ENCODE assay signal across 9 cellular contexts in the genomic region with DNA sequence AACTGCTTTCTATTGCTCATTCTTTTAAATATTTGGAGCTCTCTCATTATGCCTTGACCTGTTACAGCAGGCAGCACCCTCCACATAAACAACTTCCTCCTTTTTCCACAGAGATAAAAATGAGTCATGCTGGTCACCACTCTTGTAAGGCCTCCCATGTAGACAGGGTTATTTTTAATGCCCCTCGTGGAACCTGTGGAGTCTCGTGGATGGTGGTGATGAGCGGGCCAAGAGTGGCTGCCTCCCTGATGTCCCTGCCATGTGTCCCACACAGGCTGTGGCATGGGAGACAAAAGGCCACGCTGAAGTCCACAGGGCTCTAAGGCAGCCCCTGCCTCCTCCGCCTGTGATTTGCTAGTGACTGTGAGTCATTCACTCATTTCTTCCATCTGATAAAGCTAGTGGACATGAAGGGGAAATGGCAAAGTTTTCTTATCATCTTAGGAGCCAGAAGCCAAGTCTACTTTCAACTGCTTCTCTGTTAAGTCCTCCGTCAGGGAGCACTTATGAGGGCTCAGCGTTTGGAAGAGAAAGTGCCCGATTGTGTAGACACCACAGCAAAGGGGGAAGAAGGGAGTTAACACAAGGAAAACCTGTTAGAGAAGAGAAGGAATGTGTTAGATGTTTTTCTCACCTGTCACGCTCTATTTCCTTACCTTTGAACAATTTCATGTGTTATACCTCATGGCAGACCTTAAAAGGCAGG.
A peak's percentile ranks its signal among the peaks of the same experiment; 100 is the strongest.
DNase-seq lines count a peak whose midpoint lies in the region; ATAC-seq and TF ChIP-seq lines count a peak whose summit lies in the region.
"Had no signal": no experiment of that assay in that cellular context is flagged by ENCODE, and none has a peak within 500 bp of the region (broad histone marks: within the 10 kb centered on the region; RNA-seq: fewer than 3 reads in every experiment).

No MANE protein-coding gene starts in this region.

- H3K4me1 ChIP-seq in BLaER1 = peaks cover 35% of the 10 kb centered on the region
- peaks cover 36% of the 10 kb centered on the region for H3K4me1 ChIP-seq in OCI-LY1 (ENCODE audit: insufficient read depth, low read length, severe bottlenecking)
- H3K4me1 ChIP-seq in neural progenitor cell = peaks cover 19% of the 10 kb centered on the region

- no peaks in the 10 kb centered on the region for H3K27me3 ChIP-seq in BLaER1
- no peaks in the 10 kb centered on the region for H3K27me3 ChIP-seq in OCI-LY1 (ENCODE audit: insufficient read depth, low read length)
- H3K27me3 ChIP-seq in neural progenitor cell = no peaks in the 10 kb centered on the region

- TF ChIP-seq CTCF in OCI-LY1 (IDR thresholded peaks at IDR 0.05; ENCODE audit: low read length) (no peak), neural progenitor cell (IDR thresholded peaks at IDR 0.05) (no peak), natural killer cell (IDR thresholded peaks at IDR 0.05) (no peak)

- peak overlapping the region; percentile 75 for H3K4me2 ChIP-seq in BLaER1
- no peak overlapping the region for H3K4me2 ChIP-seq in OCI-LY1 (ENCODE audit: low read length)
- H3K4me2 ChIP-seq in neural progenitor cell = no peak overlapping the region

- DNase-seq in epithelial cell of prostate (ENCODE audit: low read depth, low spot score) (peak; percentile 59), neural progenitor cell (ENCODE audit: low spot score) (no peak), NCI-H69 (lab: John Stamatoyannopoulos, UW) (no peak), natural killer cell (no peak)
- no peak for DNase-seq in stimulated activated CD4-positive, alpha-beta T cell treated with anti-CD3 and anti-CD28 coated beads, Interleukin-4, amount 100 ng/mL, for 1 hour
- DNase-seq: activated T-cell treated with anti-CD3 and anti-CD28 coated beads, Interleukin-2, amount 50 U/mL, for 4 hours had no signal

- H3K27ac Mint-ChIP-seq in neural progenitor cell (peak overlapping the region; percentile 58), natural killer cell (no peak overlapping the region)

- H3F3A ChIP-seq in OCI-LY1 (ENCODE audit: insufficient read depth, low read length) = no peaks in the 10 kb centered on the region
- H3F3A ChIP-seq in neural progenitor cell (ENCODE audit: low read depth) = peaks cover 21% of the 10 kb centered on the region

- ATAC-seq in natural killer cell (no peak), HG02759 (IDR thresholded peaks at IDR 0.05; ENCODE audit: unreplicated experiment) (no peak)
- ATAC-seq: activated T-cell treated with anti-CD3 and anti-CD28 coated beads, Interleukin-2, amount 50 U/mL, for 4 hours had no signal

- intact Hi-C loops in natural killer cell (cut with micrococcal nuclease) = no loop called here

- H3K36me3 ChIP-seq in BLaER1 (no peaks in the 10 kb centered on the region), OCI-LY1 (ENCODE audit: insufficient read depth, low read length) (no peaks in the 10 kb centered on the region), neural progenitor cell (no peaks in the 10 kb centered on the region)

- H3K79me2 ChIP-seq in OCI-LY1 (ENCODE audit: insufficient read depth, low read length) = no peaks in the 10 kb centered on the region
- no peaks in the 10 kb centered on the region for H3K79me2 ChIP-seq in neural progenitor cell (ENCODE audit: low read depth)

- H4K20me1 ChIP-seq in BLaER1 (no peaks in the 10 kb centered on the region), OCI-LY1 (ENCODE audit: insufficient read depth, low read length) (no peaks in the 10 kb centered on the region), neural progenitor cell (ENCODE audit: low read depth) (no peaks in the 10 kb centered on the region)

- H3K9ac ChIP-seq in BLaER1 = no peak overlapping the region
- H3K9ac ChIP-seq in OCI-LY1 (ENCODE audit: low read length) = no peak overlapping the region
- H3K9ac ChIP-seq in neural progenitor cell = no peak overlapping the region

- H3K9me3 Mint-ChIP-seq in neural progenitor cell = peaks cover 7% of the 10 kb centered on the region
- peaks cover 3 to 7% of the 10 kb centered on the region in 2 donors for H3K9me3 Mint-ChIP-seq in natural killer cell

- H2AFZ ChIP-seq in OCI-LY1 (ENCODE audit: low read length) = 0 out of 2 replicates have a peak overlapping the region, but pooled peaks have one; percentile 15
- H2AFZ ChIP-seq in neural progenitor cell (replicated peaks) = peak overlapping the region; percentile 60

- H3K27ac ChIP-seq in BLaER1 (0 out of 2 replicates have a peak overlapping the region, but pooled peaks have one; percentile 47), OCI-LY1 (ENCODE audit: low read depth, low read length, poor library complexity, severe bottlenecking) (peak overlapping the region; percentile 52), epithelial cell of prostate (peak overlapping the region; percentile 74), neural progenitor cell (peak overlapping the region; percentile 91)

- no peaks in the 10 kb centered on the region for H3K36me3 Mint-ChIP-seq in neural progenitor cell
- no peaks in the 10 kb centered on the region for H3K36me3 Mint-ChIP-seq in natural killer cell

- H3K4me1 Mint-ChIP-seq in neural progenitor cell = peaks cover 34% of the 10 kb centered on the region
- no peaks in the 10 kb centered on the region for H3K4me1 Mint-ChIP-seq in natural killer cell

- H3K27me3 Mint-ChIP-seq in neural progenitor cell (ENCODE audit: insufficient read depth, low read depth) (peaks cover 4% of the 10 kb centered on the region), natural killer cell (ENCODE audit: low read depth in 2 of 2) (no peaks in the 10 kb centered on the region)

- H3K9me2 ChIP-seq in OCI-LY1 (ENCODE audit: low read depth, low read length) = no peaks in the 10 kb centered on the region

- H3K9me3 ChIP-seq in BLaER1 (peaks cover 5% of the 10 kb centered on the region), OCI-LY1 (ENCODE audit: low read length) (peaks cover 1% of the 10 kb centered on the region; the same call in 1 of the 2 replicates), neural progenitor cell (ENCODE audit: low read depth) (peaks cover under 1% of the 10 kb centered on the region)

- H3K4me3 ChIP-seq in BLaER1 (no peak overlapping the region), OCI-LY1 (ENCODE audit: low read depth, low read length, poor library complexity, severe bottlenecking) (no peak overlapping the region), neural progenitor cell (no peak overlapping the region)

- H3K4me3 Mint-ChIP-seq in neural progenitor cell (no peak overlapping the region), natural killer cell (no peak overlapping the region)
- H3K4me3 Mint-ChIP-seq: activated T-cell treated with anti-CD3 and anti-CD28 coated beads, Interleukin-2, amount 50 U/mL, for 4 hours had no signal
